18 cellular contexts compared by ENCODE assay signal in the genomic region with DNA sequence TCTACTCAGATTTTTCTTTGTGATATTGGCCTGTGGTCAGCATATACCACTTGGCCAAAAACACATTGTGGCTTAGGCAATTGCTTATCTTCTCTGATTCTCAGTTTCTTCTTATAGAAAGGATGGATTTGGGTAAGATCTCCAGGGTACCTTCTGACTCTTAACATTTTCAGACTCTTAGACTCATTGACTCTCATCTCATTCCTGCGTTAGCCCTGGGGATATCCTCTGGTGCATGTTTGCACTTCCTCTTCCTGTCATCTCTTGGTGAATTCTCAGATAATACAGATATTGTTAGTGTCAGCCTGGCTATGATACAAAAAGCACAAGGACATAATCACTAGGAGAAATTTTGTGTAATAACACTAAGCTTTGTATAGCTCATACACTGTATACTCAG.
DNase-seq lines count a peak whose midpoint lies in the region; ATAC-seq, FAIRE-seq and TF ChIP-seq lines count a peak whose summit lies in the region.
"Had no signal": no experiment of that assay in that cellular context is flagged by ENCODE, and none has a peak within 500 bp of the region (broad histone marks: within the 10 kb centered on the region; RNA-seq: fewer than 3 reads in every experiment).

No MANE protein-coding gene starts in this region.

- FAIRE-seq in H54 (lab: Jason Lieb, UNC) = peak; percentile 41
- FAIRE-seq: GM12878 had no signal

- POLR2A ChIA-PET in activated CD4-positive, alpha-beta memory T cell treated with anti-CD3 and anti-CD28 coated beads, Interleukin-2, amount 10 ng/mL, durations not matched to agents 7 days and 5 days (lab: Charles Lee) = no interaction called here

- H3K27ac Mint-ChIP-seq in activated CD4-positive, alpha-beta memory T cell treated with anti-CD3 and anti-CD28 coated beads, Interleukin-2, amount 10 ng/mL, durations not matched to agents 7 days and 5 days = no peak overlapping the region
- H3K27ac Mint-ChIP-seq in progenitor cell of endocrine pancreas = no peak overlapping the region
- H3K27ac Mint-ChIP-seq: B cell; CD4-positive, CD25-positive, alpha-beta regulatory T cell; CD8-positive, alpha-beta T cell; GM23338; HFFc6 had no signal

- no peaks in the 10 kb centered on the region for H3K9me3 Mint-ChIP-seq in activated CD4-positive, alpha-beta memory T cell treated with anti-CD3 and anti-CD28 coated beads, Interleukin-2, amount 10 ng/mL, durations not matched to agents 7 days and 5 days
- H3K9me3 Mint-ChIP-seq in progenitor cell of endocrine pancreas (ENCODE audit: low read depth) = peaks cover 8% of the 10 kb centered on the region
- H3K9me3 Mint-ChIP-seq: GM23338 had no signal

- H3K36me3 Mint-ChIP-seq in activated CD4-positive, alpha-beta memory T cell treated with anti-CD3 and anti-CD28 coated beads, Interleukin-2, amount 10 ng/mL, durations not matched to agents 7 days and 5 days (ENCODE audit: low read depth) = no peaks in the 10 kb centered on the region
- H3K36me3 Mint-ChIP-seq in progenitor cell of endocrine pancreas (ENCODE audit: insufficient read depth) = no peaks in the 10 kb centered on the region
- H3K36me3 Mint-ChIP-seq: CD4-positive, CD25-positive, alpha-beta regulatory T cell; CD8-positive, alpha-beta T cell had no signal

- TF ChIP-seq CTCF in progenitor cell of endocrine pancreas (IDR thresholded peaks at IDR 0.05; ENCODE audit: unreplicated experiment) = no peak

- CTCF ChIA-PET in activated CD4-positive, alpha-beta memory T cell treated with anti-CD3 and anti-CD28 coated beads, Interleukin-2, amount 10 ng/mL, durations not matched to agents 7 days and 5 days (lab: Charles Lee) = no interaction called here

- no peaks in the 10 kb centered on the region for H3K4me1 Mint-ChIP-seq in activated CD4-positive, alpha-beta memory T cell treated with anti-CD3 and anti-CD28 coated beads, Interleukin-2, amount 10 ng/mL, durations not matched to agents 7 days and 5 days
- H3K4me1 Mint-ChIP-seq in progenitor cell of endocrine pancreas (ENCODE audit: low read depth) = no peaks in the 10 kb centered on the region
- H3K4me1 Mint-ChIP-seq: B cell; CD4-positive, CD25-positive, alpha-beta regulatory T cell; GM23338 had no signal

- no peaks in the 10 kb centered on the region for H3K27me3 Mint-ChIP-seq in activated CD4-positive, alpha-beta memory T cell treated with anti-CD3 and anti-CD28 coated beads, Interleukin-2, amount 10 ng/mL, durations not matched to agents 7 days and 5 days
- H3K27me3 Mint-ChIP-seq in progenitor cell of endocrine pancreas = no peaks in the 10 kb centered on the region
- H3K27me3 Mint-ChIP-seq: B cell; CD4-positive, CD25-positive, alpha-beta regulatory T cell had no signal

- H3K4me3 Mint-ChIP-seq in activated CD4-positive, alpha-beta memory T cell treated with anti-CD3 and anti-CD28 coated beads, Interleukin-2, amount 10 ng/mL, durations not matched to agents 7 days and 5 days = no peak overlapping the region
- H3K4me3 Mint-ChIP-seq in progenitor cell of endocrine pancreas (ENCODE audit: low read depth) = no peak overlapping the region
- H3K4me3 Mint-ChIP-seq: B cell; CD4-positive, CD25-positive, alpha-beta regulatory T cell; CD8-positive, alpha-beta T cell; GM23338; HFFc6 had no signal

- DNase-seq in H54 (ENCODE audit: insufficient read length, low spot score) (no peak), NCI-H69 (lab: John Stamatoyannopoulos, UW) (peak; percentile 25), SK-N-DZ (ENCODE audit: low spot score) (peak; percentile 10), progenitor cell of endocrine pancreas (ENCODE audit: low spot score, unreplicated experiment) (no peak), NCI-H1417 treated with DMSO at 0.1 percent for 48 hours (lab: John Stamatoyannopoulos, UW) (no peak)
- DNase-seq in activated CD4-positive, alpha-beta memory T cell treated with anti-CD3 and anti-CD28 coated beads, Interleukin-2, amount 10 ng/mL, durations not matched to agents 7 days and 5 days = no peak
- DNase-seq: Caco-2; CD4-positive, CD25-positive, alpha-beta regulatory T cell; CD8-positive, alpha-beta T cell; DMS153; DND-41; GDM1; HFFc6 had no signal

- no peak for TF ChIP-seq POLR2A in H54 (IDR thresholded peaks at IDR 0.05; ENCODE audit: low read depth, low read length)

- no peak for ATAC-seq in SK-N-SH treated with all-trans-retinoic acid at 6 μM for 48 hours
- no peak for ATAC-seq in GM18909 (IDR thresholded peaks at IDR 0.05; ENCODE audit: poor library complexity, unreplicated experiment)
- ATAC-seq: CD8-positive, alpha-beta T cell; GM12878; GM23338 had no signal

TF ChIP-seq in SK-N-SH treated with all-trans-retinoic acid at 6 μM for 48 hours, 23 proteins besides CTCF, POLR2A, EP300 and RAD21:
- TF ChIP-seq ZNF8 (CRISPR knock-in tag; IDR thresholded peaks at IDR 0.05) (no peak), TCF4 (CRISPR knock-in tag; IDR thresholded peaks at IDR 0.05; ENCODE audit: borderline replicate concordance) (peak; percentile 25; the same call in 1 of the 2 replicates), OSR1 (CRISPR knock-in tag; IDR thresholded peaks at IDR 0.05) (no peak), ZNF565 (CRISPR knock-in tag; conservative IDR thresholded peaks at IDR 0.05; ENCODE audit: low read depth) (no peak), ESRRG (CRISPR knock-in tag; IDR thresholded peaks at IDR 0.05) (no peak), GLIS3 (CRISPR knock-in tag; IDR thresholded peaks at IDR 0.05) (no peak), ZFP3 (CRISPR knock-in tag; IDR thresholded peaks at IDR 0.05) (no peak)
- TF ChIP-seq, protein P1, sequence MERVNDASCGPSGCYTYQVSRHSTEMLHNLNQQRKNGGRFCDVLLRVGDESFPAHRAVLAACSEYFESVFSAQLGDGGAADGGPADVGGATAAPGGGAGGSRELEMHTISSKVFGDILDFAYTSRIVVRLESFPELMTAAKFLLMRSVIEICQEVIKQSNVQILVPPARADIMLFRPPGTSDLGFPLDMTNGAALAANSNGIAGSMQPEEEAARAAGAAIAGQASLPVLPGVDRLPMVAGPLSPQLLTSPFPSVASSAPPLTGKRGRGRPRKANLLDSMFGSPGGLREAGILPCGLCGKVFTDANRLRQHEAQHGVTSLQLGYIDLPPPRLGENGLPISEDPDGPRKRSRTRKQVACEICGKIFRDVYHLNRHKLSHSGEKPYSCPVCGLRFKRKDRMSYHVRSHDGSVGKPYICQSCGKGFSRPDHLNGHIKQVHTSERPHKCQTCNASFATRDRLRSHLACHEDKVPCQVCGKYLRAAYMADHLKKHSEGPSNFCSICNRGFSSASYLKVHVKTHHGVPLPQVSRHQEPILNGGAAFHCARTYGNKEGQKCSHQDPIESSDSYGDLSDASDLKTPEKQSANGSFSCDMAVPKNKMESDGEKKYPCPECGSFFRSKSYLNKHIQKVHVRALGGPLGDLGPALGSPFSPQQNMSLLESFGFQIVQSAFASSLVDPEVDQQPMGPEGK (CRISPR knock-in tag; IDR thresholded peaks at IDR 0.05; ENCODE audit: borderline replicate concordance) = no peak

Comparison
In these comparisons a context has a peak if more than half of its experiments do, and no peak if none do; other contexts are left out.
1. DNase-seq: peak in NCI-H69 (single experiment) and SK-N-DZ (single experiment); none in H54 (single experiment), activated CD4-positive, alpha-beta memory T cell treated with anti-CD3 and anti-CD28 coated beads, Interleukin-2, amount 10 ng/mL, durations not matched to agents 7 days and 5 days (single experiment), progenitor cell of endocrine pancreas (single experiment) and NCI-H1417 treated with DMSO at 0.1 percent for 48 hours (single experiment).